9 cellular contexts compared by ENCODE assay signal in genomic region chr20:5996765-5997164, GRCh38. TPM values are rescaled to one million over a fixed set of nuclear protein-coding genes. Genes with fewer than 3 reads are reported as not detected.
DNase-seq lines count a peak whose midpoint lies in the region; ATAC-seq, FAIRE-seq and TF ChIP-seq lines count a peak whose summit lies in the region.
"Had no signal": no experiment of that assay in that cellular context is flagged by ENCODE, and none has a peak within 500 bp of the region (broad histone marks: within the 10 kb centered on the region; RNA-seq: fewer than 3 reads in every experiment).

No MANE protein-coding gene starts in this region.

- H3K4me1 ChIP-seq in tibial artery, result no peaks in the 10 kb centered on the region

- H3K4me3 ChIP-seq in tibial artery, result no peak overlapping the region
- H3K4me3 ChIP-seq: skin epidermis had no signal

- CTCF ChIA-PET in HEK293T (lab: Yijun Ruan, JAX), result no interaction called here

- intact Hi-C loops in tibial artery (cut with DNase I; ENCODE audit: low total_unique reads), result no loop called here

- no peak overlapping the region for H3K4me3 Mint-ChIP-seq in activated T-helper 17 cell treated with anti-CD3 and anti-CD28 coated beads, Interleukin-2, amount 50 U/mL, for 72 hours
- H3K4me3 Mint-ChIP-seq in stimulated activated memory B cell treated with anti-CD40 and anti-IgM and Interleukin-4, amounts not matched to agents 10 μg/mL and 1 μg/mL and 100 μg/mL, for 72 hours, result no peak overlapping the region

- no peaks in the 10 kb centered on the region for H3K9me3 ChIP-seq in tibial artery

- peak overlapping the region; percentile 72 for H3K27ac Mint-ChIP-seq in activated T-helper 17 cell treated with anti-CD3 and anti-CD28 coated beads, Interleukin-2, amount 50 U/mL, for 72 hours
- H3K27ac Mint-ChIP-seq in stimulated activated memory B cell treated with anti-CD40 and anti-IgM and Interleukin-4, amounts not matched to agents 10 μg/mL and 1 μg/mL and 100 μg/mL, for 72 hours, result no peak overlapping the region

- peaks cover 43% of the 10 kb centered on the region for H3K36me3 Mint-ChIP-seq in activated T-helper 17 cell treated with anti-CD3 and anti-CD28 coated beads, Interleukin-2, amount 50 U/mL, for 72 hours (ENCODE audit: low read depth)
- peaks cover 15% of the 10 kb centered on the region for H3K36me3 Mint-ChIP-seq in stimulated activated memory B cell treated with anti-CD40 and anti-IgM and Interleukin-4, amounts not matched to agents 10 μg/mL and 1 μg/mL and 100 μg/mL, for 72 hours

- no peak for TF ChIP-seq CTCF in tibial artery (IDR thresholded peaks at IDR 0.05)

- no peak overlapping the region for H3K27ac ChIP-seq in tibial artery
- H3K27ac ChIP-seq: skin epidermis had no signal

- no peaks in the 10 kb centered on the region for H3K27me3 Mint-ChIP-seq in activated T-helper 17 cell treated with anti-CD3 and anti-CD28 coated beads, Interleukin-2, amount 50 U/mL, for 72 hours
- H3K27me3 Mint-ChIP-seq in stimulated activated memory B cell treated with anti-CD40 and anti-IgM and Interleukin-4, amounts not matched to agents 10 μg/mL and 1 μg/mL and 100 μg/mL, for 72 hours, result no peaks in the 10 kb centered on the region

- TF ChIP-seq POLR2A in GM12892 (IDR thresholded peaks at IDR 0.05; ENCODE audit: low read depth, low read length), result no peak

- POLR2A ChIA-PET in HEK293T (lab: Yijun Ruan, JAX), result interaction anchor here (1.2 kb wide), 1 partner anchor 9 kb away, joined by 4 read pairs; no protein-coding TSS in a partner anchor

- peak; percentile 77 for FAIRE-seq in GM12892 (lab: Jason Lieb, UNC)

- peaks cover 5% of the 10 kb centered on the region for H3K4me1 Mint-ChIP-seq in activated T-helper 17 cell treated with anti-CD3 and anti-CD28 coated beads, Interleukin-2, amount 50 U/mL, for 72 hours
- peaks cover 9% of the 10 kb centered on the region for H3K4me1 Mint-ChIP-seq in stimulated activated memory B cell treated with anti-CD40 and anti-IgM and Interleukin-4, amounts not matched to agents 10 μg/mL and 1 μg/mL and 100 μg/mL, for 72 hours

- no peaks in the 10 kb centered on the region for H3K9me3 Mint-ChIP-seq in activated T-helper 17 cell treated with anti-CD3 and anti-CD28 coated beads, Interleukin-2, amount 50 U/mL, for 72 hours
- H3K9me3 Mint-ChIP-seq in stimulated activated memory B cell treated with anti-CD40 and anti-IgM and Interleukin-4, amounts not matched to agents 10 μg/mL and 1 μg/mL and 100 μg/mL, for 72 hours, result no peaks in the 10 kb centered on the region

- DNase-seq in GM12892 (ENCODE audit: insufficient read length), result peak; percentile 15
- no peak for DNase-seq in NCI-H510A treated with DMSO at 0.1 percent for 48 hours (lab: John Stamatoyannopoulos, UW)
- DNase-seq in HEK293T (ENCODE audit: extremely low spot score), result no peak
- no peak for DNase-seq in tibial artery

- no peaks in the 10 kb centered on the region for H3K27me3 ChIP-seq in tibial artery

- ATAC-seq in GM21390 (IDR thresholded peaks at IDR 0.05; ENCODE audit: unreplicated experiment), result peak; percentile 93
- ATAC-seq in HG03558 (IDR thresholded peaks at IDR 0.05; ENCODE audit: extremely low read depth, unreplicated experiment), result peak; percentile 90
- peak; percentile 98 for ATAC-seq in activated T-helper 17 cell treated with anti-CD3 and anti-CD28 coated beads, Interleukin-2, amount 50 U/mL, for 72 hours (replicated peaks)
- ATAC-seq in stimulated activated memory B cell treated with anti-CD40 and anti-IgM and Interleukin-4, amounts not matched to agents 10 μg/mL and 1 μg/mL and 100 μg/mL, for 72 hours, result peak; percentile 90

- H3K36me3 ChIP-seq in tibial artery, result peaks cover 0 to 22% (median 5%) of the 10 kb centered on the region in 3 donors

TF ChIP-seq in HEK293T, 16 proteins besides CTCF, POLR2A, EP300 and RAD21:
- TF ChIP-seq FOXM1 (IDR thresholded peaks at IDR 0.05; ENCODE audit: borderline replicate concordance) (no peak), PKNOX1 (IDR thresholded peaks at IDR 0.05) (no peak), SP1 (IDR thresholded peaks at IDR 0.05) (no peak), FOXK2 (IDR thresholded peaks at IDR 0.05) (no peak), SUZ12 (IDR thresholded peaks at IDR 0.05) (no peak), ZNF384 (IDR thresholded peaks at IDR 0.05) (no peak), FOXA1 (IDR thresholded peaks at IDR 0.05) (no peak), BHLHE40 (IDR thresholded peaks at IDR 0.05; ENCODE audit: borderline replicate concordance) (no peak), HDGF (IDR thresholded peaks at IDR 0.05; ENCODE audit: borderline replicate concordance) (no peak), ELF4 (IDR thresholded peaks at IDR 0.05) (no peak), L3MBTL2 (conservative IDR thresholded peaks at IDR 0.05) (no peak), CTBP1 (IDR thresholded peaks at IDR 0.05; ENCODE audit: borderline replicate concordance) (no peak), NFRKB (IDR thresholded peaks at IDR 0.05) (no peak), TARDBP (IDR thresholded peaks at IDR 0.05) (no peak), ARNT (IDR thresholded peaks at IDR 0.05) (no peak)

RNA-seq across cellular contexts. Expression of gene CRLS1, which starts 9.2 kb away (rescaled TPM):
- polyA plus RNA-seq in GM12892 (2012; ENCODE audit: missing spikeins), result 54.3 TPM
- 10 to 100 TPM; 27.5 to 49.9 TPM for total RNA-seq in activated T-helper 17 cell treated with anti-CD3 and anti-CD28 coated beads, Interleukin-2, amount 50 U/mL, for 72 hours

RNA-seq across cellular contexts. Expression of gene MCM8, which starts 46.3 kb away (rescaled TPM):
- polyA plus RNA-seq in GM12892 (2012; ENCODE audit: missing spikeins), result 20.1 TPM
- 10 to 100 TPM; 35.3 to 41.6 TPM for total RNA-seq in activated T-helper 17 cell treated with anti-CD3 and anti-CD28 coated beads, Interleukin-2, amount 50 U/mL, for 72 hours

RNA-seq across cellular contexts. Expression of gene TRMT6, which starts 46.4 kb away (rescaled TPM):
- polyA plus RNA-seq in GM12892 (2012; ENCODE audit: missing spikeins), result 14.6 TPM
- total RNA-seq in activated T-helper 17 cell treated with anti-CD3 and anti-CD28 coated beads, Interleukin-2, amount 50 U/mL, for 72 hours, result 10 to 100 TPM; 19.8 to 43.2 TPM

RNA-seq across cellular contexts. Expression of gene LRRN4, which starts 57.1 kb away (rescaled TPM):
- not detected for polyA plus RNA-seq in GM12892 (2012; ENCODE audit: missing spikeins)
- total RNA-seq in activated T-helper 17 cell treated with anti-CD3 and anti-CD28 coated beads, Interleukin-2, amount 50 U/mL, for 72 hours, result not detected
